In the genomic region with DNA sequence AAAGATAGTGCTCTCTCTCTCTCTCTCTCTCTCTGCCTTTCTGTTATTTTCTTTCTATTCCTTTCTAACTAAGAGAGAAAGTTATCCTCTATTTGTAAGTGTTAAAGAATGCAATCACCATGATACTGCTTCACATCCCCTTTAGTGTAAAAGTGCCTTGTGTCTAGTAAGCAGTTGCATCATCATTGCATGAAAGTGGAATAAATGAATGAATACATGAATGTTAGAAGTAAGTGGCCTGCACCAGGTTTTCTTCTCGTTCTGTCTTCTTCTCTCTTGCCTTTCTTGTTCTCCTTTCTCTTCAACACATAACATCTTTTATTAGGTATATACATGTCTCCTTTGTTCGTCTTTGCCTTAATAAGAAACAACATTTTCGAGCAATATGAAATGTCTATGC, we compare ENCODE assay signal across 2 cellular contexts.
A peak's percentile ranks its signal among the peaks of the same experiment; 100 is the strongest.
TF ChIP-seq lines count a peak whose summit lies in the region.

No MANE protein-coding gene starts in this region.

TF ChIP-seq in HepG2, 621 proteins besides CTCF, POLR2A, EP300 and RAD21:
- TF ChIP-seq ZBTB26 (CRISPR knock-in tag; IDR thresholded peaks at IDR 0.05; ENCODE audit: borderline replicate concordance), result no peak
- no peak for TF ChIP-seq ETV5 (CRISPR knock-in tag; IDR thresholded peaks at IDR 0.05; ENCODE audit: borderline replicate concordance)
- TF ChIP-seq, protein P1, sequence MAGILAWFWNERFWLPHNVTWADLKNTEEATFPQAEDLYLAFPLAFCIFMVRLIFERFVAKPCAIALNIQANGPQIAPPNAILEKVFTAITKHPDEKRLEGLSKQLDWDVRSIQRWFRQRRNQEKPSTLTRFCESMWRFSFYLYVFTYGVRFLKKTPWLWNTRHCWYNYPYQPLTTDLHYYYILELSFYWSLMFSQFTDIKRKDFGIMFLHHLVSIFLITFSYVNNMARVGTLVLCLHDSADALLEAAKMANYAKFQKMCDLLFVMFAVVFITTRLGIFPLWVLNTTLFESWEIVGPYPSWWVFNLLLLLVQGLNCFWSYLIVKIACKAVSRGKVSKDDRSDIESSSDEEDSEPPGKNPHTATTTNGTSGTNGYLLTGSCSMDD (CRISPR knock-in tag; IDR thresholded peaks at IDR 0.05), result no peak
- TF ChIP-seq ZMYM3 (CRISPR knock-in tag; IDR thresholded peaks at IDR 0.05), result no peak
- TF ChIP-seq TEF (CRISPR knock-in tag; IDR thresholded peaks at IDR 0.05), result no peak
- 0 out of 2 replicates have a peak, but pooled peaks have one; percentile 16 for TF ChIP-seq ATF7 (IDR thresholded peaks at IDR 0.05)
- no peak for TF ChIP-seq ATF7 (CRISPR knock-in tag; IDR thresholded peaks at IDR 0.05)
- TF ChIP-seq, protein P2, sequence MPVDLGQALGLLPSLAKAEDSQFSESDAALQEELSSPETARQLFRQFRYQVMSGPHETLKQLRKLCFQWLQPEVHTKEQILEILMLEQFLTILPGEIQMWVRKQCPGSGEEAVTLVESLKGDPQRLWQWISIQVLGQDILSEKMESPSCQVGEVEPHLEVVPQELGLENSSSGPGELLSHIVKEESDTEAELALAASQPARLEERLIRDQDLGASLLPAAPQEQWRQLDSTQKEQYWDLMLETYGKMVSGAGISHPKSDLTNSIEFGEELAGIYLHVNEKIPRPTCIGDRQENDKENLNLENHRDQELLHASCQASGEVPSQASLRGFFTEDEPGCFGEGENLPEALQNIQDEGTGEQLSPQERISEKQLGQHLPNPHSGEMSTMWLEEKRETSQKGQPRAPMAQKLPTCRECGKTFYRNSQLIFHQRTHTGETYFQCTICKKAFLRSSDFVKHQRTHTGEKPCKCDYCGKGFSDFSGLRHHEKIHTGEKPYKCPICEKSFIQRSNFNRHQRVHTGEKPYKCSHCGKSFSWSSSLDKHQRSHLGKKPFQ (CRISPR knock-in tag; IDR thresholded peaks at IDR 0.05; ENCODE audit: insufficient replicate concordance), result no peak
- TF ChIP-seq ASH2L (IDR thresholded peaks at IDR 0.05; ENCODE audit: insufficient read length, low read depth, low read length), result no peak
- TF ChIP-seq NFKB2 (CRISPR knock-in tag; IDR thresholded peaks at IDR 0.05; ENCODE audit: borderline replicate concordance), result no peak

TF ChIP-seq in WTC11, 78 proteins besides CTCF, POLR2A, EP300 and RAD21 (continued from another document):
- TF ChIP-seq MAX (CRISPR knock-in tag; IDR thresholded peaks at IDR 0.05), result no peak
- no peak for TF ChIP-seq GTF2I (CRISPR knock-in tag; conservative IDR thresholded peaks at IDR 0.05)
- no peak for TF ChIP-seq ZBTB21 (CRISPR knock-in tag; IDR thresholded peaks at IDR 0.05; ENCODE audit: borderline replicate concordance)
- TF ChIP-seq JUN (CRISPR knock-in tag; IDR thresholded peaks at IDR 0.05), result no peak
- TF ChIP-seq PRRX2 (CRISPR knock-in tag; IDR thresholded peaks at IDR 0.05), result no peak
- TF ChIP-seq OVOL2 (CRISPR knock-in tag; IDR thresholded peaks at IDR 0.05; ENCODE audit: borderline replicate concordance), result no peak
- TF ChIP-seq CBFB (CRISPR knock-in tag; IDR thresholded peaks at IDR 0.05; ENCODE audit: low read depth), result no peak
- no peak for TF ChIP-seq NFE2L1 (CRISPR knock-in tag; IDR thresholded peaks at IDR 0.05)
- no peak for TF ChIP-seq MYBL2 (CRISPR knock-in tag; IDR thresholded peaks at IDR 0.05)
- TF ChIP-seq FOXP4 (CRISPR knock-in tag; IDR thresholded peaks at IDR 0.05), result no peak
- TF ChIP-seq, protein P3, sequence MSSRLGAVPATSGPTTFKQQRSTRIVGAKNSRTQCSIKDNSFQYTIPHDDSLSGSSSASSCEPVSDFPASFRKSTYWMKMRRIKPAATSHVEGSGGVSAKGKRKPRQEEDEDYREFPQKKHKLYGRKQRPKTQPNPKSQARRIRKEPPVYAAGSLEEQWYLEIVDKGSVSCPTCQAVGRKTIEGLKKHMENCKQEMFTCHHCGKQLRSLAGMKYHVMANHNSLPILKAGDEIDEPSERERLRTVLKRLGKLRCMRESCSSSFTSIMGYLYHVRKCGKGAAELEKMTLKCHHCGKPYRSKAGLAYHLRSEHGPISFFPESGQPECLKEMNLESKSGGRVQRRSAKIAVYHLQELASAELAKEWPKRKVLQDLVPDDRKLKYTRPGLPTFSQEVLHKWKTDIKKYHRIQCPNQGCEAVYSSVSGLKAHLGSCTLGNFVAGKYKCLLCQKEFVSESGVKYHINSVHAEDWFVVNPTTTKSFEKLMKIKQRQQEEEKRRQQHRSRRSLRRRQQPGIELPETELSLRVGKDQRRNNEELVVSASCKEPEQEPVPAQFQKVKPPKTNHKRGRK (CRISPR knock-in tag; IDR thresholded peaks at IDR 0.05; ENCODE audit: borderline replicate concordance), result no peak
TF ChIP-seq in WTC11: peak in this region for 0.
